In the genomic region with DNA sequence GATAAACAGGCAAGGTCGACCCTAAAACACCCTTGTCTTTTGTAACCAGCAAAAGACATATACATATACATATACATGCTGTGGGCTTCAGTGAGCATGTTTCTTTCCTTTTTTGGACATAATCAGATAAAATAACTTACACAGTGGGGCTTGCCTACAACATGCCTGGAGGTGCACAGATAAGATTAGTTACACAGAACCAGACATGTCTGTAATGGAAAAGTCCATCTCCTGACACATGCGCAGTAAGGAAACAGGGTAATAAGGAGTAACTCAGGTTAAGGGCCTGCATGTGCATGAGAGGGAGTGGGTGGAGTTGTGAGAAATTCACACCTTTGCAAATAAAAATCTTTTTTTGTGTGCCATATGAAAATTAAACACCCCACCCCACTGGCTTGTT, we compare ENCODE assay signal across 15 cellular contexts. TPM values are rescaled to one million over a fixed set of nuclear protein-coding genes. Genes with fewer than 3 reads are reported as not detected.
"Had no signal": no experiment of that assay in that cellular context is flagged by ENCODE, and none has a peak within 500 bp of the region (broad histone marks: within the 10 kb centered on the region; RNA-seq: fewer than 3 reads in every experiment).

No MANE protein-coding gene starts in this region.

- H3K27me3 Mint-ChIP-seq: activated naive CD8-positive, alpha-beta T cell treated with anti-CD3 and anti-CD28 coated beads, Interleukin-2, amount 50 U/mL, for 24 hours; naive thymus-derived CD4-positive, alpha-beta T cell; type B pancreatic cell had no signal

- H3K4me1 ChIP-seq: ascending aorta, psoas muscle had no signal

- ATAC-seq: activated naive CD8-positive, alpha-beta T cell treated with anti-CD3 and anti-CD28 coated beads, Interleukin-2, amount 50 U/mL, for 24 hours; naive thymus-derived CD4-positive, alpha-beta T cell; psoas muscle; sciatic nerve had no signal

- H3K4me1 Mint-ChIP-seq: activated naive CD8-positive, alpha-beta T cell treated with anti-CD3 and anti-CD28 coated beads, Interleukin-2, amount 50 U/mL, for 24 hours; naive thymus-derived CD4-positive, alpha-beta T cell had no signal

- H3K27me3 ChIP-seq: ascending aorta had no signal

- H3K9me3 ChIP-seq: ascending aorta, psoas muscle had no signal

- H3K4me3 ChIP-seq: ascending aorta, lung, psoas muscle had no signal

- H3K36me3 ChIP-seq: ascending aorta, WERI-Rb-1 had no signal

- H3K9me3 Mint-ChIP-seq: activated naive CD8-positive, alpha-beta T cell treated with anti-CD3 and anti-CD28 coated beads, Interleukin-2, amount 50 U/mL, for 24 hours; naive thymus-derived CD4-positive, alpha-beta T cell; type B pancreatic cell had no signal

- H3K27ac Mint-ChIP-seq: activated naive CD8-positive, alpha-beta T cell treated with anti-CD3 and anti-CD28 coated beads, Interleukin-2, amount 50 U/mL, for 24 hours; naive thymus-derived CD4-positive, alpha-beta T cell; type B pancreatic cell had no signal

- H3K36me3 Mint-ChIP-seq: naive thymus-derived CD4-positive, alpha-beta T cell; type B pancreatic cell had no signal

- DNase-seq: activated CD4-positive, alpha-beta T cell treated with anti-CD3 and anti-CD28 coated beads for 48 hours; activated CD8-positive, alpha-beta memory T cell treated with anti-CD3 and anti-CD28 coated beads for 24 hours; activated naive CD4-positive, alpha-beta T cell treated with Interleukin-2 at 50 U/mL for 16 hours; activated naive CD8-positive, alpha-beta T cell treated with anti-CD3 and anti-CD28 coated beads, Interleukin-2, amount 50 U/mL, for 24 hours; hippocampal formation; naive thymus-derived CD4-positive, alpha-beta T cell; occipital lobe; psoas muscle; stimulated activated CD4-positive, alpha-beta T cell treated with anti-CD3 and anti-CD28 coated beads, Interleukin-12 subunit alpha, Interleukin-12 subunit beta, amount 100 ng/mL, for 4 hours; stimulated activated naive CD4-positive, alpha-beta T cell treated with Interleukin-2 at 50 U/mL for 16 hours; WERI-Rb-1 had no signal

- H3K27ac ChIP-seq: ascending aorta, psoas muscle, WERI-Rb-1 had no signal

- H3K4me3 Mint-ChIP-seq: activated naive CD8-positive, alpha-beta T cell treated with anti-CD3 and anti-CD28 coated beads, Interleukin-2, amount 50 U/mL, for 24 hours; naive thymus-derived CD4-positive, alpha-beta T cell; type B pancreatic cell had no signal

RNA-seq across cellular contexts. Expression of a gene that starts 3.4 kb away (rescaled TPM):
- polyA plus RNA-seq: naive thymus-derived CD4-positive, alpha-beta T cell; psoas muscle had no signal

RNA-seq across cellular contexts. Expression of a gene that starts 10.2 kb away (rescaled TPM):
- polyA plus RNA-seq: lung; naive thymus-derived CD4-positive, alpha-beta T cell; psoas muscle had no signal
